In genomic region chr1:6453895-6454855, GRCh38 we compare ENCODE assay signal across 7 cellular contexts. TPM values are rescaled to one million over a fixed set of nuclear protein-coding genes. Genes with fewer than 3 reads are reported as not detected.
DNase-seq lines count a peak whose midpoint lies in the region; ATAC-seq, FAIRE-seq and TF ChIP-seq lines count a peak whose summit lies in the region.
"Not testable (repeated sequence)": the region's sequence is repeated elsewhere in the genome, so short reads cannot be mapped to it uniquely, and the experiment has no call there.

No MANE protein-coding gene starts in this region.

- WGBS in HUES64 = 12% methylated on average over 85 of the region's 85 CpGs

- H3K27ac Mint-ChIP-seq in CD8-positive, alpha-beta T cell; activated CD4-positive, alpha-beta T cell treated with anti-CD3 and anti-CD28 coated beads, Interleukin-2, amount 10 ng/mL, durations not matched to agents 24 days and 14 days; astrocyte (ENCODE audit: unreplicated experiment): not testable (repeated sequence)

- H4K20me1 ChIP-seq in astrocyte (ENCODE audit: insufficient read depth, low read length) = not testable (repeated sequence)

- not testable (repeated sequence) for H3K9ac ChIP-seq in HUES64 (ENCODE audit: low read depth, low read length); astrocyte (ENCODE audit: low read length); kidney (ENCODE audit: low read length in 2 of 2)

- not testable (repeated sequence) for H3K27ac ChIP-seq in CD8-positive, alpha-beta T cell (ENCODE audit: low read depth, low read length); HUES64 (ENCODE audit: low read depth, low read length); astrocyte (ENCODE audit: low read depth, low read length); kidney (ENCODE audit: low read depth in 2 of 2, low read length in 2 of 2)

- not testable (repeated sequence) for H3K36me3 Mint-ChIP-seq in CD8-positive, alpha-beta T cell; activated CD4-positive, alpha-beta T cell treated with anti-CD3 and anti-CD28 coated beads, Interleukin-2, amount 10 ng/mL, durations not matched to agents 24 days and 14 days (ENCODE audit: low read depth); astrocyte (ENCODE audit: low read depth, unreplicated experiment)

- not testable (repeated sequence) for H3K4me1 ChIP-seq in CD8-positive, alpha-beta T cell (ENCODE audit: insufficient read depth, low read length); HUES64 (ENCODE audit: insufficient read depth, low read length); astrocyte (ENCODE audit: insufficient read depth, low read length); kidney (ENCODE audit: control insufficient read depth in 1 of 2, insufficient read depth in 1 of 2, low read depth in 1 of 2, low read length in 2 of 2)

- not testable (repeated sequence) for DNase-seq in CD8-positive, alpha-beta T cell; astrocyte (ENCODE audit: low read depth)
- DNase-seq in activated CD4-positive, alpha-beta T cell treated with anti-CD3 and anti-CD28 coated beads, Interleukin-2, amount 10 ng/mL, durations not matched to agents 24 days and 14 days = peak; percentile 71
- DNase-seq in epithelial cell of esophagus (ENCODE audit: low read depth) (peak; percentile 41), kidney (peak; percentile 53), retina (peak; percentile 77)

- H3K79me2 ChIP-seq in astrocyte (ENCODE audit: insufficient read depth, low read length) = not testable (repeated sequence)

- H3K9me3 Mint-ChIP-seq in CD8-positive, alpha-beta T cell; activated CD4-positive, alpha-beta T cell treated with anti-CD3 and anti-CD28 coated beads, Interleukin-2, amount 10 ng/mL, durations not matched to agents 24 days and 14 days; astrocyte (ENCODE audit: unreplicated experiment): not testable (repeated sequence)

- POLR2A ChIA-PET in CD8-positive, alpha-beta T cell (lab: Charles Lee) = interaction anchor here (0.9 to 1.2 kb wide), 2 partner anchors 10 to 34 kb away, joined by 4 to 5 read pairs; partner anchors contain the start of gene HES2

- ATAC-seq in CD8-positive, alpha-beta T cell = not testable (repeated sequence)

- H3K4me3 Mint-ChIP-seq in CD8-positive, alpha-beta T cell = peak overlapping the region; percentile 11
- H3K4me3 Mint-ChIP-seq in activated CD4-positive, alpha-beta T cell treated with anti-CD3 and anti-CD28 coated beads, Interleukin-2, amount 10 ng/mL, durations not matched to agents 24 days and 14 days; astrocyte (ENCODE audit: unreplicated experiment): not testable (repeated sequence)

- not testable (repeated sequence) for FAIRE-seq in astrocyte (lab: Jason Lieb, UNC); kidney (lab: Jason Lieb, UNC)

- peaks cover 33% of the 10 kb centered on the region for H3K27me3 Mint-ChIP-seq in CD8-positive, alpha-beta T cell (ENCODE audit: low read depth)
- H3K27me3 Mint-ChIP-seq in activated CD4-positive, alpha-beta T cell treated with anti-CD3 and anti-CD28 coated beads, Interleukin-2, amount 10 ng/mL, durations not matched to agents 24 days and 14 days = peaks cover 48% of the 10 kb centered on the region
- H3K27me3 Mint-ChIP-seq in astrocyte (ENCODE audit: low read depth, unreplicated experiment) = peaks cover 30% of the 10 kb centered on the region

- H3K4me2 ChIP-seq in astrocyte (ENCODE audit: low read length) = peak overlapping the region; percentile 48

- peaks cover 19% of the 10 kb centered on the region for H3K4me1 Mint-ChIP-seq in CD8-positive, alpha-beta T cell (ENCODE audit: low read depth)
- H3K4me1 Mint-ChIP-seq in activated CD4-positive, alpha-beta T cell treated with anti-CD3 and anti-CD28 coated beads, Interleukin-2, amount 10 ng/mL, durations not matched to agents 24 days and 14 days = peaks cover 21% of the 10 kb centered on the region
- not testable (repeated sequence) for H3K4me1 Mint-ChIP-seq in astrocyte (ENCODE audit: low read depth, unreplicated experiment)

- CTCF ChIA-PET in CD8-positive, alpha-beta T cell (lab: Charles Lee) = interaction anchor here (0.9 to 4.7 kb wide), 8 partner anchors 11 to 192 kb away, joined by 3 to 35 read pairs (median 4); partner anchors contain the start of gene TNFRSF25

- TF ChIP-seq CTCF in CD8-positive, alpha-beta T cell (IDR thresholded peaks at IDR 0.05); astrocyte (IDR thresholded peaks at IDR 0.05; ENCODE audit: insufficient read depth, low read depth, low read length); epithelial cell of esophagus (IDR thresholded peaks at IDR 0.05; ENCODE audit: insufficient read depth, low read depth, low read length, missing control alignments); kidney (IDR thresholded peaks at IDR 0.05; ENCODE audit: borderline replicate concordance, extremely low read depth, insufficient read depth): not testable (repeated sequence)

- H2AFZ ChIP-seq in astrocyte (ENCODE audit: low read depth, low read length) = peak overlapping the region; percentile 4

- not testable (repeated sequence) for H3K9me3 ChIP-seq in CD8-positive, alpha-beta T cell (ENCODE audit: low read length); HUES64 (ENCODE audit: insufficient read depth, low read depth, low read length); astrocyte (ENCODE audit: insufficient read depth, low read depth, low read length); kidney (ENCODE audit: control insufficient read depth in 1 of 2, low read length in 2 of 2)

- not testable (repeated sequence) for H3K36me3 ChIP-seq in CD8-positive, alpha-beta T cell (ENCODE audit: insufficient read depth, low read length); HUES64 (ENCODE audit: insufficient read depth, low read length); astrocyte (ENCODE audit: insufficient read depth, low read length); kidney (ENCODE audit: control insufficient read depth in 1 of 2, insufficient read depth in 2 of 2, low read length in 2 of 2)

- not testable (repeated sequence) for H3K4me3 ChIP-seq in CD8-positive, alpha-beta T cell (ENCODE audit: low read depth, low read length); astrocyte (ENCODE audit: insufficient read depth, low read depth, low read length); epithelial cell of esophagus (ENCODE audit: low read length); kidney (ENCODE audit: low read length in 2 of 2)
- peak overlapping the region; percentile 39 for H3K4me3 ChIP-seq in HUES64 (ENCODE audit: low read length)

- H3K27me3 ChIP-seq in CD8-positive, alpha-beta T cell (ENCODE audit: insufficient read depth, low read length) = not testable (repeated sequence)
- H3K27me3 ChIP-seq in HUES64 (ENCODE audit: insufficient read depth, low read length) = peaks cover 61% of the 10 kb centered on the region
- peaks cover 37% of the 10 kb centered on the region for H3K27me3 ChIP-seq in astrocyte (ENCODE audit: insufficient read depth, low read length)

- intact Hi-C loops in CD8-positive, alpha-beta T cell (cut with DNase I, micrococcal nuclease); activated CD4-positive, alpha-beta T cell treated with anti-CD3 and anti-CD28 coated beads, Interleukin-2, amount 10 ng/mL, durations not matched to agents 24 days and 14 days (cut with micrococcal nuclease); kidney (cut with DNase I): not testable (repeated sequence)

RNA-seq across cellular contexts. Expression of gene TNFRSF25, which starts 11.8 kb away (rescaled TPM):
- 100 to 1,000 TPM; 178 to 185 TPM for total RNA-seq in CD8-positive, alpha-beta T cell
- 7.2 TPM for polyA plus RNA-seq in HUES64 (2013, experiment 1 of 2)
- 9.2 TPM for polyA plus RNA-seq in HUES64 (2013, experiment 2 of 2)
- 139 and 146 TPM in 2 replicates for total RNA-seq in activated CD4-positive, alpha-beta T cell treated with anti-CD3 and anti-CD28 coated beads, Interleukin-2, amount 10 ng/mL, durations not matched to agents 24 days and 14 days
- 16.5 and 18.8 TPM in 2 replicates for total RNA-seq in astrocyte
- total RNA-seq in kidney = 13.8 TPM
- 7.6 TPM for polyA plus RNA-seq in kidney (ENCODE audit: insufficient read depth, low read depth, low replicate concordance)

RNA-seq across cellular contexts. Expression of gene ESPN, which starts 29.6 kb away (rescaled TPM):
- 1 to 10 TPM; 2.7 to 5.5 TPM for total RNA-seq in CD8-positive, alpha-beta T cell
- polyA plus RNA-seq in HUES64 (2013, experiment 1 of 2) = 5.8 TPM
- polyA plus RNA-seq in HUES64 (2013, experiment 2 of 2) = 9.5 TPM
- 0.49 and 1.3 TPM in 2 replicates for total RNA-seq in activated CD4-positive, alpha-beta T cell treated with anti-CD3 and anti-CD28 coated beads, Interleukin-2, amount 10 ng/mL, durations not matched to agents 24 days and 14 days
- 0.66 and 0.96 TPM in 2 replicates for total RNA-seq in astrocyte
- total RNA-seq in kidney = 14.2 TPM
- 112 TPM for polyA plus RNA-seq in kidney (ENCODE audit: insufficient read depth, low read depth, low replicate concordance)

RNA-seq across cellular contexts. Expression of gene HES2, which starts 34.5 kb away (rescaled TPM):
- not detected for total RNA-seq in CD8-positive, alpha-beta T cell
- 0.10 TPM for polyA plus RNA-seq in HUES64 (2013, experiment 1 of 2)
- polyA plus RNA-seq in HUES64 (2013, experiment 2 of 2) = 1.3 TPM
- total RNA-seq in activated CD4-positive, alpha-beta T cell treated with anti-CD3 and anti-CD28 coated beads, Interleukin-2, amount 10 ng/mL, durations not matched to agents 24 days and 14 days = 0.19 and 0.26 TPM in 2 replicates
- total RNA-seq in astrocyte (0.94 and 3.0 TPM in 2 replicates), kidney (1.3 TPM)
- polyA plus RNA-seq in kidney (ENCODE audit: insufficient read depth, low read depth, low replicate concordance) = 1.6 TPM

RNA-seq across cellular contexts. Expression of gene PLEKHG5, which starts 37.3 kb away (rescaled TPM):
- total RNA-seq in CD8-positive, alpha-beta T cell = 1 to 10 TPM; 4.0 to 5.0 TPM
- polyA plus RNA-seq in HUES64 (2013, experiment 1 of 2) = 7.3 TPM
- polyA plus RNA-seq in HUES64 (2013, experiment 2 of 2) = 9.9 TPM
- 1.3 and 1.9 TPM in 2 replicates for total RNA-seq in activated CD4-positive, alpha-beta T cell treated with anti-CD3 and anti-CD28 coated beads, Interleukin-2, amount 10 ng/mL, durations not matched to agents 24 days and 14 days
- total RNA-seq in astrocyte = 23.0 and 25.1 TPM in 2 replicates
- total RNA-seq in kidney = 14.0 TPM
- 4.4 TPM for polyA plus RNA-seq in kidney (ENCODE audit: insufficient read depth, low read depth, low replicate concordance)
